In the genomic region with DNA sequence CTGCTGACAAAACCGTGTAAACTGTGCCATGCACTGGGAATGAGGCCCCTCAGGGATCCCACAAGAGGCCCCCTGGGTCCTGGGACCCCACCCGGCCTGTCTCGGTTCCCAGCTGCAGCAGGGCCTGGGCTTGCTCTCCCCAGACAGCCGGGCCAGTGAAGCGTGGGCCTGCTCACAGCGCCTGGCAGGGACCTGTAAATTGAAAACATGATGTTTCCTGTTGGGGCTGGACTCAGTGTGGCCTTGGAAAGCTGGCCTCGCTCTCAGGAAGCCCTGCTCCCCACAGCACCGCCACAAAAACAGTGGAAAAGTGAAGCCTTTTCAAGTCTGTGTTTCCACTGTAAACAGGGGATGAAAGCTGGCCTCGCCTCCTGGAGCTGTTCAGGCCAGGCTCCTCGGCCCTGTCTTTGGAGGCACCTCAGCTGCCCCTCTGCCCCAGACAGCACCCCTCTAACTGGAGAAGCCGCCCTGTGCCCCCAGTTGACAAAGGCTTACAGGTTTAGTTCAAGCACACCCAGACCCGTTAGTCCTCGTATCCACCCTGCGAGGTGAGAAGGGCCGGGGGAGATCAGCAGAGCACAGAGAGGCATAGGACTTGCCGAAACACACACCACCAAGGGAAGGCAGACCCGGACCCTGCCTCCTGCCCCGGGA, we compare ENCODE assay signal across 10 cellular contexts.
DNase-seq lines count a peak whose midpoint lies in the region; ATAC-seq and TF ChIP-seq lines count a peak whose summit lies in the region.
"Had no signal": no experiment of that assay in that cellular context is flagged by ENCODE, and none has a peak within 500 bp of the region (broad histone marks: within the 10 kb centered on the region; RNA-seq: fewer than 3 reads in every experiment).

No MANE protein-coding gene starts in this region.

- H3K4me1 Mint-ChIP-seq in T-cell, result peaks cover 0 to 5% (median 0%) of the 10 kb centered on the region in 3 donors

- H3K4me1 ChIP-seq in body of pancreas (peaks cover 51% of the 10 kb centered on the region), sigmoid colon (peaks cover 0 to 85% (median 80%) of the 10 kb centered on the region in 4 donors)

- CTCF ChIA-PET in T-cell (lab: Charles Lee), result no interaction called here

- no peak overlapping the region for H3K4me3 Mint-ChIP-seq in T-cell

- no peaks in the 10 kb centered on the region for H3K36me3 ChIP-seq in body of pancreas (replicated peaks in 1 of 2; ENCODE audit: insufficient read depth in 1 of 2, low read depth in 2 of 2)
- peaks cover 0 to 4% (median 2%) of the 10 kb centered on the region in 4 donors for H3K36me3 ChIP-seq in sigmoid colon

- TF ChIP-seq CTCF in body of pancreas (IDR thresholded peaks at IDR 0.05) (no peak), sigmoid colon (IDR thresholded peaks at IDR 0.05) (no peak)

- DNase-seq in GM03348 (ENCODE audit: low spot score) (peak; percentile 63), body of pancreas (peak in 3 of 4 donors; percentile 44 to 53 (median 47)), kidney tubule cell (ENCODE audit: low spot score) (peak; percentile 52), sigmoid colon (peak; percentile 87), NCI-H524 (lab: John Stamatoyannopoulos, UW) (no peak), T-cell (no peak), D341Med (ENCODE audit: low spot score) (no peak)
- DNase-seq: SW 1271 had no signal

- H3K27ac Mint-ChIP-seq in T-cell, result no peak overlapping the region

- 61 to 70% methylated on average over 9 to 14 of the region's 18 CpGs for WGBS in body of pancreas, 2 donors
- WGBS in sigmoid colon, 2 donors, result 59 to 78% methylated on average over 18 of the region's 18 CpGs

- intact Hi-C loops in body of pancreas (cut with DNase I), result no loop called here
- intact Hi-C loops in sigmoid colon (cut with DNase I), result loop anchor here (5.0 kb wide), 1 partner anchor 110 kb away; a partner anchor contains a TSS

- TF ChIP-seq EP300 in sigmoid colon (IDR thresholded peaks at IDR 0.05), result no peak

- ATAC-seq in body of pancreas (peak; percentile 45), T-cell (replicated peaks in 1 of 4) (no peak), HG02840 (IDR thresholded peaks at IDR 0.05; ENCODE audit: low FRiP score, unreplicated experiment) (no peak)
- ATAC-seq: HCT116 had no signal

- no peaks in the 10 kb centered on the region for H3K27me3 Mint-ChIP-seq in T-cell

- no peaks in the 10 kb centered on the region for H3K36me3 Mint-ChIP-seq in T-cell

- peak overlapping the region in 3 of 4 donors; percentile 37 to 65 (median 46) for H3K27ac ChIP-seq in body of pancreas
- peak overlapping the region; percentile 66 to 82 (median 73) for H3K27ac ChIP-seq in sigmoid colon

- H3K4me3 ChIP-seq in body of pancreas (no peak overlapping the region), sigmoid colon (no peak overlapping the region)

- H3K27me3 ChIP-seq in body of pancreas, result no peaks in the 10 kb centered on the region
- H3K27me3 ChIP-seq in sigmoid colon, result no peaks in the 10 kb centered on the region

- TF ChIP-seq POLR2A in body of pancreas (IDR thresholded peaks at IDR 0.05) (no peak), sigmoid colon (IDR thresholded peaks at IDR 0.05) (no peak)

- POLR2A ChIA-PET in T-cell (lab: Charles Lee), result no interaction called here

- H3K9me3 Mint-ChIP-seq in T-cell, result no peaks in the 10 kb centered on the region

- H3K9me3 ChIP-seq in body of pancreas (no peaks in the 10 kb centered on the region), sigmoid colon (no peaks in the 10 kb centered on the region)

Comparison
In these comparisons a context has a peak if more than half of its experiments do, and no peak if none do; other contexts are left out.
1. DNase-seq: peak in GM03348 (single experiment), body of pancreas (3 of 4), kidney tubule cell (single experiment) and sigmoid colon (single experiment); none in NCI-H524 (0 of 2), T-cell (0 of 34) and D341Med (single experiment).